1 cellular context compared by ENCODE assay signal in genomic region chr16:89952551-89952950, GRCh38.
TF ChIP-seq lines count a peak whose summit lies in the region.

No MANE protein-coding gene starts in this region.

TF ChIP-seq in IMR-90, 13 proteins besides CTCF, POLR2A, EP300 and RAD21:
- TF ChIP-seq SMC3 (IDR thresholded peaks at IDR 0.05; ENCODE audit: low read depth, low read length), result no peak
- no peak for TF ChIP-seq RCOR1 (IDR thresholded peaks at IDR 0.05; ENCODE audit: insufficient replicate concordance, low read length)
- TF ChIP-seq RFX5 (IDR thresholded peaks at IDR 0.05; ENCODE audit: low read depth, low read length), result no peak
- TF ChIP-seq CHD1 (IDR thresholded peaks at IDR 0.05; ENCODE audit: low read depth, low read length), result no peak
- TF ChIP-seq MAZ (IDR thresholded peaks at IDR 0.05; ENCODE audit: borderline replicate concordance, low read depth, low read length), result no peak
- no peak for TF ChIP-seq MAFK (IDR thresholded peaks at IDR 0.05; ENCODE audit: low read depth, low read length)
- no peak for TF ChIP-seq BHLHE40 (IDR thresholded peaks at IDR 0.05; ENCODE audit: low read depth, low read length)
- TF ChIP-seq ELK1 (IDR thresholded peaks at IDR 0.05; ENCODE audit: borderline replicate concordance, low read depth, low read length), result no peak
